Comparison of ENCODE assay signal across 9 cellular contexts in the genomic region with DNA sequence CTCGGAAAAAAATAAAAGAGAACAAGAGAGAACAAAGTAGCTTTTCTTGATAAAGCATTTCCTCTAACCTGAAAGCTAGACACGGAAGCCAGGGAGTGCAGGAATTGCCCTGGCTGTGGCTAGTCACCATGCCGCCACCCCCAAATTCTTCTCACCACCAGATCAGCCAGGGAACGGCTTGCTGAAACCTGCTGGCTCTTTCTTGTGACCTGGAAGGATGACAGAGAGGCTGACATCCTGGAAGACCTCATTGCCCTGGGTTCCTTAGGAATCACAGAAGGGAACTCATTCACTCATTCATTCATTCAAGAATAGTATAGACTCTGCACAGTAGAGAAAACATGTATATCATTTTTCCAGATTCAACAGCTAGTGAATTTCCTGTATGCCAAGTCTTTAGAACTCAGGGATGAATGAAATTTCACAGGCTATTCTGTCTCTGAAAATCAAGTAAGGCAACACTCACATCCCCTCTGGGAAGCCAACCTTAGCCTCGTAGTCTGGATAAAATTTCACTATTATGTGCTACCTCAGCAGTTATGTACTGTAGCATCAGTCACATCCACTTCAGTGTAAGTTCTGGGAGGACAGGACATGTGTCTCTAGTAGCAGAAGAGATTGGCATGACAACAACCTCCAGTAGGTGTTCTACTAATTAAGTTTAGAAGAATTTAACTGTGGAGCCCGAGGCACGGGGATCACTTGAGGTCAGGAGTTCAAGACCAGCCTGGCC. TPM values are rescaled to one million over a fixed set of nuclear protein-coding genes. Genes with fewer than 3 reads are reported as not detected.
DNase-seq lines count a peak whose midpoint lies in the region; ATAC-seq lines count a peak whose summit lies in the region.
"Had no signal": no experiment of that assay in that cellular context is flagged by ENCODE, and none has a peak within 500 bp of the region (broad histone marks: within the 10 kb centered on the region; RNA-seq: fewer than 3 reads in every experiment).

No MANE protein-coding gene starts in this region.

- H3K9me3 Mint-ChIP-seq in activated naive CD4-positive, alpha-beta T cell treated with anti-CD3 and anti-CD28 coated beads, Interleukin-2, amount 10 ng/mL, durations not matched to agents 7 days and 5 days = peaks cover 2% of the 10 kb centered on the region
- H3K9me3 Mint-ChIP-seq in activated T-cell treated with anti-CD3 and anti-CD28 coated beads, Interleukin-2, amount 50 U/mL, for 4 hours = peaks cover 4% of the 10 kb centered on the region
- peaks cover 5 to 13% of the 10 kb centered on the region in 2 donors for H3K9me3 Mint-ChIP-seq in stimulated activated naive CD8-positive, alpha-beta T cell treated with anti-CD3 and anti-CD28 coated beads, Interleukin-15, amount 100 ng/mL, for 72 hours

- H3K27me3 Mint-ChIP-seq in activated naive CD4-positive, alpha-beta T cell treated with anti-CD3 and anti-CD28 coated beads, Interleukin-2, amount 10 ng/mL, durations not matched to agents 7 days and 5 days = no peaks in the 10 kb centered on the region
- H3K27me3 Mint-ChIP-seq in activated T-cell treated with anti-CD3 and anti-CD28 coated beads, Interleukin-2, amount 50 U/mL, for 4 hours (ENCODE audit: low read depth) = no peaks in the 10 kb centered on the region
- no peaks in the 10 kb centered on the region for H3K27me3 Mint-ChIP-seq in stimulated activated naive CD8-positive, alpha-beta T cell treated with anti-CD3 and anti-CD28 coated beads, Interleukin-15, amount 100 ng/mL, for 72 hours

- CTCF ChIA-PET in activated naive CD4-positive, alpha-beta T cell treated with anti-CD3 and anti-CD28 coated beads, Interleukin-2, amount 10 ng/mL, durations not matched to agents 7 days and 5 days (lab: Charles Lee) = interaction anchor here (1.0 kb wide), 1 partner anchor 39 kb away, joined by 3 read pairs; no protein-coding TSS in a partner anchor

- peak overlapping the region; percentile 93 for H3K27ac Mint-ChIP-seq in activated naive CD4-positive, alpha-beta T cell treated with anti-CD3 and anti-CD28 coated beads, Interleukin-2, amount 10 ng/mL, durations not matched to agents 7 days and 5 days
- peak overlapping the region in 1 of 2 donors; percentile 40 for H3K27ac Mint-ChIP-seq in stimulated activated naive CD8-positive, alpha-beta T cell treated with anti-CD3 and anti-CD28 coated beads, Interleukin-15, amount 100 ng/mL, for 72 hours

- H3K4me1 Mint-ChIP-seq in activated naive CD4-positive, alpha-beta T cell treated with anti-CD3 and anti-CD28 coated beads, Interleukin-2, amount 10 ng/mL, durations not matched to agents 7 days and 5 days = peaks cover 51% of the 10 kb centered on the region
- peaks cover 33% of the 10 kb centered on the region for H3K4me1 Mint-ChIP-seq in activated T-cell treated with anti-CD3 and anti-CD28 coated beads, Interleukin-2, amount 50 U/mL, for 4 hours (ENCODE audit: low read depth)
- H3K4me1 Mint-ChIP-seq in stimulated activated naive CD8-positive, alpha-beta T cell treated with anti-CD3 and anti-CD28 coated beads, Interleukin-15, amount 100 ng/mL, for 72 hours = peaks cover 52% of the 10 kb centered on the region

- H3K4me3 Mint-ChIP-seq in activated naive CD4-positive, alpha-beta T cell treated with anti-CD3 and anti-CD28 coated beads, Interleukin-2, amount 10 ng/mL, durations not matched to agents 7 days and 5 days = peak overlapping the region; percentile 37
- H3K4me3 Mint-ChIP-seq in activated T-cell treated with anti-CD3 and anti-CD28 coated beads, Interleukin-2, amount 50 U/mL, for 4 hours = peak overlapping the region; percentile 21
- peak overlapping the region; percentile 35 to 54 for H3K4me3 Mint-ChIP-seq in stimulated activated naive CD8-positive, alpha-beta T cell treated with anti-CD3 and anti-CD28 coated beads, Interleukin-15, amount 100 ng/mL, for 72 hours

- H3K36me3 Mint-ChIP-seq in activated naive CD4-positive, alpha-beta T cell treated with anti-CD3 and anti-CD28 coated beads, Interleukin-2, amount 10 ng/mL, durations not matched to agents 7 days and 5 days = peaks cover 5% of the 10 kb centered on the region
- no peaks in the 10 kb centered on the region for H3K36me3 Mint-ChIP-seq in activated T-cell treated with anti-CD3 and anti-CD28 coated beads, Interleukin-2, amount 50 U/mL, for 4 hours (ENCODE audit: insufficient read depth)

- DNase-seq in activated naive CD4-positive, alpha-beta T cell treated with anti-CD3 and anti-CD28 coated beads, Interleukin-2, amount 10 ng/mL, durations not matched to agents 7 days and 5 days = no peak
- DNase-seq in activated naive CD4-positive, alpha-beta T cell treated with anti-CD3 and anti-CD28 coated beads, Interleukin-2, amount 50 U/mL, for 16 hours = no peak
- peak; percentile 12 for DNase-seq in activated T-cell treated with anti-CD3 and anti-CD28 coated beads, Interleukin-2, amount 50 U/mL, for 4 hours
- no peak for DNase-seq in stimulated activated naive CD8-positive, alpha-beta T cell treated with anti-CD3 and anti-CD28 coated beads, Interleukin-15, amount 100 ng/mL, for 72 hours
- DNase-seq in middle frontal gyrus (ENCODE audit: extremely low spot score, low spot score) (no peak), NCI-H1694 treated with DMSO at 0.1 percent for 48 hours (lab: John Stamatoyannopoulos, UW) (no peak), RKO (ENCODE audit: low spot score) (no peak)
- DNase-seq: kidney glomerular epithelial cell had no signal

- ATAC-seq in HG03064 (IDR thresholded peaks at IDR 0.05; ENCODE audit: low read depth, unreplicated experiment) = peak; percentile 17
- peak in 1 of 2 donors; percentile 28 for ATAC-seq in activated T-cell treated with anti-CD3 and anti-CD28 coated beads, Interleukin-2, amount 50 U/mL, for 4 hours
- no peak for ATAC-seq in stimulated activated naive CD8-positive, alpha-beta T cell treated with anti-CD3 and anti-CD28 coated beads, Interleukin-15, amount 100 ng/mL, for 72 hours

RNA-seq across cellular contexts. Expression of a gene that starts 42.2 kb away (rescaled TPM):
- under 1 TPM; 0.03 to 0.71 (median 0.03) TPM for total RNA-seq in activated T-cell treated with anti-CD3 and anti-CD28 coated beads, Interleukin-2, amount 50 U/mL, for 4 hours
